In the genomic region with DNA sequence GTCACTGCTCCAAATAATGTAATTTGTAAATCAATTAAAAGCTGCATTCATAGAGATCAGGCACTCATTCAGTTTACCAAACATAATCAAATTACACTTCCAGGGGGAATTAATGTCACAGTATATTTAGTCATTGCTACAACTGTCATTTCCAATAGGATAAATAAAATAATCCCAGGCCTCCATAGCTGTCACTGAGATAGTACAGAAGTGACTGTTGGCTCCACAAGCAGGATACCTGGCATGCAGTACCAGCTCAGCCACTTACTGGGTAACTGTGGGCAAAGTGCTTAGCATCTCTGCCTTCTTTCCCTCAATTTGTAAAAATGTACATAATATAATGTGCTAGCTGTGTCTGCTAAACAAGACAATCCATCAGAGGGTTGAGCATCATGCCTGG, we compare ENCODE assay signal across 17 cellular contexts.
A peak's percentile ranks its signal among the peaks of the same experiment; 100 is the strongest.
DNase-seq lines count a peak whose midpoint lies in the region; ATAC-seq, FAIRE-seq and TF ChIP-seq lines count a peak whose summit lies in the region.
"Had no signal": no experiment of that assay in that cellular context is flagged by ENCODE, and none has a peak within 500 bp of the region (broad histone marks: within the 10 kb centered on the region; RNA-seq: fewer than 3 reads in every experiment).

No MANE protein-coding gene starts in this region.

- ATAC-seq in A549: 0 out of 6 replicates have a peak, but pooled peaks of 1 of the 2 experiments have one; percentile 39
- ATAC-seq in left ventricle myocardium superior: peak; percentile 67
- no peak for ATAC-seq in T-helper 17 cell

- 0 out of 6 replicates have a peak overlapping the region, but pooled peaks of 1 of the 2 experiments have one; percentile 14 for H3K27ac ChIP-seq in A549
- H3K27ac ChIP-seq: HL-60, SJCRH30 had no signal

- no peak for TF ChIP-seq POLR2A in A549 (IDR thresholded peaks at IDR 0.05; ENCODE audit: low read length)

- H3K9me3 Mint-ChIP-seq in activated T-cell treated with anti-CD3 and anti-CD28 coated beads, Interleukin-2, amount 50 U/mL, for 24 hours: no peaks in the 10 kb centered on the region
- H3K9me3 Mint-ChIP-seq: H9 had no signal

- no peaks in the 10 kb centered on the region for H3K36me3 ChIP-seq in BE2C
- H3K36me3 ChIP-seq: SJCRH30 had no signal

- H3K4me3 ChIP-seq in A549 (no peak overlapping the region), BE2C (ENCODE audit: low read depth, low read length) (no peak overlapping the region)
- H3K4me3 ChIP-seq: SJCRH30 had no signal

- TF ChIP-seq CTCF in A549 (IDR thresholded peaks at IDR 0.05) (no peak), BE2C (IDR thresholded peaks at IDR 0.05; ENCODE audit: low read depth, low read length) (no peak)

- POLR2A ChIA-PET in A549 (lab: Yijun Ruan, JAX): no interaction called here

- no peak overlapping the region for H3K27ac Mint-ChIP-seq in activated T-cell treated with anti-CD3 and anti-CD28 coated beads, Interleukin-2, amount 50 U/mL, for 24 hours
- no peak overlapping the region for H3K27ac Mint-ChIP-seq in T-helper 17 cell
- H3K27ac Mint-ChIP-seq: CD4-positive, alpha-beta memory T cell; H9 had no signal

- no peak for FAIRE-seq in A549 (lab: Jason Lieb, UNC)
- FAIRE-seq: HTR-8/SVneo had no signal

- peaks cover 61% of the 10 kb centered on the region for H3K4me1 ChIP-seq in A549
- peaks cover 31% of the 10 kb centered on the region for H3K4me1 ChIP-seq in BE2C

- no peak for TF ChIP-seq EP300 in A549 (IDR thresholded peaks at IDR 0.05)

- intact Hi-C loops in left ventricle myocardium superior (cut with micrococcal nuclease): no loop called here

- DNase-seq in A549 (ENCODE audit: low read depth in 1 of 2, low spot score in 1 of 2) (no peak), BE2C (peak; percentile 55), SK-N-DZ (ENCODE audit: low spot score) (peak; percentile 4), left ventricle myocardium superior (peak; percentile 44), T-helper 17 cell (no peak)
- no peak for DNase-seq in activated T-cell treated with anti-CD3 and anti-CD28 coated beads, Interleukin-2, amount 50 U/mL, for 24 hours
- no peak for DNase-seq in stimulated activated CD4-positive, alpha-beta T cell treated with anti-CD3 and anti-CD28 coated beads, Interleukin-4, amount 100 ng/mL, for 1 hour
- DNase-seq: Calu3; CD4-positive, alpha-beta memory T cell; H9; NCI-H1417; NCI-H2029; NCI-H510A treated with DMSO at 0.1 percent for 48 hours; NK-92 treated with Interleukin-12 subunit alpha and Interleukin-12 subunit beta, amount 100 ng/mL, for 24 hours; SJCRH30 had no signal

- no peaks in the 10 kb centered on the region for H3K27me3 Mint-ChIP-seq in activated T-cell treated with anti-CD3 and anti-CD28 coated beads, Interleukin-2, amount 50 U/mL, for 24 hours
- no peaks in the 10 kb centered on the region for H3K27me3 Mint-ChIP-seq in T-helper 17 cell
- H3K27me3 Mint-ChIP-seq: CD4-positive, alpha-beta memory T cell had no signal

- peaks cover 49% of the 10 kb centered on the region for H3K36me3 Mint-ChIP-seq in activated T-cell treated with anti-CD3 and anti-CD28 coated beads, Interleukin-2, amount 50 U/mL, for 24 hours (ENCODE audit: low read depth)
- peaks cover 2% of the 10 kb centered on the region for H3K36me3 Mint-ChIP-seq in T-helper 17 cell (ENCODE audit: low read depth)

- peaks cover 57% of the 10 kb centered on the region for H3K4me1 Mint-ChIP-seq in activated T-cell treated with anti-CD3 and anti-CD28 coated beads, Interleukin-2, amount 50 U/mL, for 24 hours (ENCODE audit: low read depth)
- H3K4me1 Mint-ChIP-seq in T-helper 17 cell: peaks cover 29% of the 10 kb centered on the region

- no peak overlapping the region for H3K4me3 Mint-ChIP-seq in activated T-cell treated with anti-CD3 and anti-CD28 coated beads, Interleukin-2, amount 50 U/mL, for 24 hours
- no peak overlapping the region for H3K4me3 Mint-ChIP-seq in T-helper 17 cell
- H3K4me3 Mint-ChIP-seq: CD4-positive, alpha-beta memory T cell; H9 had no signal

- H3K4me2 ChIP-seq in A549: peak overlapping the region; percentile 74; the same call in 1 of the 3 replicates

- CTCF ChIA-PET in A549 (lab: Yijun Ruan, JAX): interaction anchor here (1.5 kb wide), 1 partner anchor 8 kb away, joined by 3 read pairs; no protein-coding TSS in a partner anchor

- H3K9me3 ChIP-seq in A549 (no peaks in the 10 kb centered on the region), BE2C (no peaks in the 10 kb centered on the region), T-helper 17 cell (ENCODE audit: control insufficient read depth, low read length, poor library complexity, severe bottlenecking) (no peaks in the 10 kb centered on the region)
- H3K9me3 ChIP-seq: SJCRH30 had no signal

- no peak for TF ChIP-seq RAD21 in A549 (conservative IDR thresholded peaks at IDR 0.05 in 1 of 2, IDR thresholded peaks at IDR 0.05 in 1 of 2)

- H3K27me3 ChIP-seq in BE2C: no peaks in the 10 kb centered on the region
- H3K27me3 ChIP-seq: SJCRH30 had no signal

TF ChIP-seq in A549, 52 proteins besides CTCF, POLR2A, EP300 and RAD21:
- TF ChIP-seq SREBF2 (IDR thresholded peaks at IDR 0.05) (no peak), HES2 (IDR thresholded peaks at IDR 0.05) (no peak), CBX2 (IDR thresholded peaks at IDR 0.05; ENCODE audit: borderline replicate concordance, low read depth) (no peak), RNF2 (IDR thresholded peaks at IDR 0.05; ENCODE audit: borderline replicate concordance, low read depth) (no peak), EHF (CRISPR knock-in tag; IDR thresholded peaks at IDR 0.05) (no peak), MYC (IDR thresholded peaks at IDR 0.05; ENCODE audit: borderline replicate concordance, low read length) (no peak), GATA3 (IDR thresholded peaks at IDR 0.05; ENCODE audit: borderline replicate concordance) (no peak), KDM1A (IDR thresholded peaks at IDR 0.05; ENCODE audit: low read depth) (no peak), TP53 (CRISPR knock-in tag; IDR thresholded peaks at IDR 0.05) (no peak)

Comparison
In these comparisons a context has a peak if more than half of its experiments do, and no peak if none do; other contexts are left out.
1. DNase-seq: peak in BE2C (single experiment), SK-N-DZ (single experiment) and left ventricle myocardium superior (single experiment); none in A549 (0 of 2), activated T-cell treated with anti-CD3 and anti-CD28 coated beads, Interleukin-2, amount 50 U/mL, for 24 hours (single experiment), stimulated activated CD4-positive, alpha-beta T cell treated with anti-CD3 and anti-CD28 coated beads, Interleukin-4, amount 100 ng/mL, for 1 hour (single experiment) and T-helper 17 cell (0 of 3).